In the genomic region with DNA sequence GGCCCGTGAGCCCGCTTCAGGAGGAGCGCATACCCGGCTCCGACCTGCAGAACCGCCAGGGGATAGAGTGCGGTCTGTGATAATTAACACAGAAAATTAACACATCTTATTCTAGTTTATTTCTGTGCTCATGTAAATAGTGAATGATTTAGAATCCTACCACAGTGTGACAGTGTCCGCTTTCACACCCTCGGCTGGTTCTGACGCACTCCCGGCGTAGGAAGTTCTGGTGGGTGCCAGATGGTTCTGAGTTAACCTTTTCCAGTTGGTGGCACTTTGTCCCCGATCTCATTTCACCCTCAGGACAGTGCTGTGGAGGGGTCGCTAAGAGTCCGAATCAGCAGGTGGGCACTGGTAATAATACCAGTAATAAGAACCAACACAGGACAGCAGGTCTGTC, we compare ENCODE assay signal across 39 cellular contexts. TPM values are rescaled to one million over a fixed set of nuclear protein-coding genes. Genes with fewer than 3 reads are reported as not detected.
"Had no signal": no experiment of that assay in that cellular context is flagged by ENCODE, and none has a peak within 500 bp of the region (broad histone marks: within the 10 kb centered on the region; RNA-seq: fewer than 3 reads in every experiment).

No MANE protein-coding gene starts in this region.

- H3K4me3 ChIP-seq: MG63 had no signal

- H3K27me3 ChIP-seq: MG63 had no signal

- DNase-seq: Karpas-422, Kasumi-1, MG63, MM.1S, MV-4-11, NCI-H1048, NCI-H1092, NCI-H1092 treated with DMSO at 0.1 percent for 48 hours, NCI-H1105, NCI-H1105 treated with DMSO at 0.1 percent for 48 hours, NCI-H1417, NCI-H1417 treated with DMSO at 0.1 percent for 48 hours, NCI-H1436, NCI-H1436 treated with DMSO at 0.1 percent for 48 hours, NCI-H146, NCI-H1694, NCI-H1694 treated with DMSO at 0.1 percent for 48 hours, NCI-H187, NCI-H187 treated with DMSO at 0.1 percent for 48 hours, NCI-H1930, NCI-H2029, NCI-H2029 treated with DMSO at 0.1 percent for 48 hours, NCI-H2081, NCI-H2081 treated with DMSO at 0.1 percent for 48 hours, NCI-H2107, NCI-H2171, NCI-H2171 treated with DMSO at 0.1 percent for 48 hours, NCI-H2227 treated with DMSO at 0.1 percent for 48 hours, NCI-H226, NCI-H345, NCI-H446, NCI-H446 treated with DMSO at 0.1 percent for 48 hours, NCI-H510A, NCI-H510A treated with DMSO at 0.1 percent for 48 hours, NCI-H524, NCI-H524 treated with DMSO at 0.1 percent for 48 hours had no signal

- H3K36me3 ChIP-seq: MG63 had no signal

- H3K9me3 ChIP-seq: MG63 had no signal

RNA-seq across cellular contexts. Expression of a gene that starts 28.3 kb away (rescaled TPM):
- total RNA-seq: LHCN-M2, M059J, MCF 10A had no signal
